Comparison of ENCODE assay signal across 10 cellular contexts in genomic region chr1:231161711-231162299, GRCh38. TPM values are rescaled to one million over a fixed set of nuclear protein-coding genes. Genes with fewer than 3 reads are reported as not detected.
DNase-seq lines count a peak whose midpoint lies in the region; FAIRE-seq and TF ChIP-seq lines count a peak whose summit lies in the region.
"Had no signal": no experiment of that assay in that cellular context is flagged by ENCODE, and none has a peak within 500 bp of the region (broad histone marks: within the 10 kb centered on the region; RNA-seq: fewer than 3 reads in every experiment).

TRIM67 (plus strand) TSS chr1:231162058; CDS start chr1:231162970, 912 bp downstream.

- TF ChIP-seq EP300 in H1 (IDR thresholded peaks at IDR 0.05; ENCODE audit: borderline replicate concordance in 1 of 2, low read depth in 2 of 2, low read length in 2 of 2): peak in 1 of 2 experiments; percentile 4; a peak in 1 of 3 replicates

- H3K79me2 ChIP-seq in H1 (ENCODE audit: control insufficient read depth in 1 of 2, insufficient read depth in 2 of 2, low read length in 2 of 2): no peaks in the 10 kb centered on the region

- no peak within 1 kb of the TSS for H2BK5ac ChIP-seq in H1 (ENCODE audit: low read depth, low read length)

- DNase-seq in GM13977 (ENCODE audit: low spot score): peak; percentile 62
- DNase-seq in NCI-H510A (lab: John Stamatoyannopoulos, UW): peak; percentile 73
- peak in 1 of 2 experiments; percentile 54 for DNase-seq in H1 (ENCODE audit: low read depth in 1 of 2, low spot score in 2 of 2)
- no peak for DNase-seq in activated CD4-positive, CD25-positive, alpha-beta regulatory T cell treated with anti-CD3 and anti-CD28 coated beads, Interleukin-2, amount 50 U/mL, for 72 hours
- DNase-seq in CD14-positive monocyte (ENCODE audit: low spot score): no peak
- DNase-seq in NK-92 treated with Interleukin-12 subunit alpha and Interleukin-12 subunit beta, amount 100 ng/mL, for 24 hours (lab: John Stamatoyannopoulos, UW): no peak
- no peak for DNase-seq in T-helper 1 cell

- intact Hi-C loops in CD14-positive monocyte (cut with micrococcal nuclease): no loop called here

- H3K9ac ChIP-seq in H1 (replicated peaks in 1 of 4; ENCODE audit: extremely low read depth in 1 of 4, low read depth in 3 of 4, low read length in 3 of 4): no peak within 1 kb of the TSS

- in situ Hi-C loops in GM13977 (cut with MboI; ENCODE audit: low pct_unique_long_range_greater_than_20kb, low sequenced_read_pairs, unreplicated experiment): no loop called here

- no peak within 1 kb of the TSS for H3K23ac ChIP-seq in H1 (ENCODE audit: insufficient read length)

- POLR2A ChIA-PET in H1 (lab: Charles Lee; ENCODE audit: partially characterized antibody): interaction anchor here (1.3 kb wide), 1 partner anchor 184 kb away, joined by 3 read pairs; no protein-coding TSS in a partner anchor

- H4K8ac ChIP-seq in H1 (ENCODE audit: extremely low read depth, insufficient read depth, low read length): no peak within 1 kb of the TSS; the same call in 1 of the 2 replicates

- peaks cover 3 to 12% of the 10 kb centered on the region in 2 experiments for H4K20me1 ChIP-seq in H1 (replicated peaks in 1 of 2; ENCODE audit: control insufficient read depth in 1 of 2, insufficient read depth in 2 of 2, low read length in 2 of 2)

- no peak for TF ChIP-seq POLR2A in H1 (IDR thresholded peaks at IDR 0.05; ENCODE audit: control extremely low read depth in 1 of 2, low read depth in 2 of 2, low read length in 2 of 2)

- H2AK5ac ChIP-seq in H1 (ENCODE audit: low read depth, low read length): no peak within 1 kb of the TSS

- H2BK15ac ChIP-seq in H1 (ENCODE audit: low read length): no peak within 1 kb of the TSS

- no peak within 1 kb of the TSS for H3K4ac ChIP-seq in H1 (replicated peaks; ENCODE audit: insufficient read length, low read depth, low read length)

- H3K4me3 ChIP-seq in H1 (ENCODE audit: extremely low read depth in 1 of 4, insufficient read depth in 2 of 4, low read depth in 3 of 4, low read length in 4 of 4): peak within 1 kb of the TSS; percentile 29 to 60 (median 54)

- CTCF ChIA-PET in H1 (lab: Charles Lee; ENCODE audit: partially characterized antibody): interaction anchor here (1.0 to 2.0 kb wide), 5 partner anchors 9 to 55 kb away, joined by 3 to 12 read pairs (median 4); no protein-coding TSS in a partner anchor

- peaks cover 48 to 79% (median 63%) of the 10 kb centered on the region in 4 experiments for H3K27me3 ChIP-seq in H1 (replicated peaks in 1 of 4; ENCODE audit: control insufficient read depth in 3 of 4, extremely low read depth in 1 of 4, insufficient read depth in 3 of 4, low read length in 3 of 4)

- peaks cover 13% of the 10 kb centered on the region; the same call in 1 of the 2 replicates for H3K23me2 ChIP-seq in H1 (ENCODE audit: low read depth, low read length)

- TF ChIP-seq CTCF in GM13977 (IDR thresholded peaks at IDR 0.05; ENCODE audit: extremely low read depth, insufficient read depth, missing control alignments) (no peak), H1 (IDR thresholded peaks at IDR 0.05; ENCODE audit: control extremely low read depth in 1 of 3, insufficient read depth in 1 of 3, low read depth in 1 of 3, low read length in 3 of 3) (no peak), nephron (IDR thresholded peaks at IDR 0.05; ENCODE audit: unreplicated experiment in 3 of 3) (no peak), CD14-positive monocyte (IDR thresholded peaks at IDR 0.05) (no peak)

- H3K4me1 Mint-ChIP-seq in nephron: no peaks in the 10 kb centered on the region
- H3K4me1 Mint-ChIP-seq in CD14-positive monocyte: peaks cover 4% of the 10 kb centered on the region

- H3K56ac ChIP-seq in H1 (replicated peaks; ENCODE audit: insufficient read length, low read depth, low read length): no peak within 1 kb of the TSS

- H3K4me2 ChIP-seq in H1 (ENCODE audit: insufficient read depth in 1 of 2, low read depth in 2 of 2, low read length in 2 of 2): peak within 1 kb of the TSS; percentile 81 to 88

- H3K14ac ChIP-seq in H1 (ENCODE audit: insufficient read length): no peak within 1 kb of the TSS

- 3% methylated on average over 13 of the region's 41 CpGs; no CpG with 5 or more reads in 1 of the 2 experiments for WGBS in H1 (ENCODE audit: extremely low coverage in 1 of 2, insufficient coverage in 1 of 2, insufficient read length in 1 of 2, insufficient replicate concordance in 2 of 2, low coverage in 1 of 2, low lambda C conversion rate in 2 of 2, missing lambda C conversion rate in 1 of 2), 2 experiments

- H3K27ac ChIP-seq in H1 (ENCODE audit: low read depth, low read length): no peak within 1 kb of the TSS
- H3K27ac ChIP-seq: thyroid gland had no signal

- H3K36me3 ChIP-seq in H1 (ENCODE audit: control insufficient read depth in 2 of 4, insufficient read depth in 4 of 4, low read length in 3 of 4): peaks cover 0 to 11% (median 0%) of the 10 kb centered on the region in 4 experiments; a peak in 1 of 8 replicates
- H3K36me3 ChIP-seq: thyroid gland had no signal

- H3K36me3 Mint-ChIP-seq in nephron (ENCODE audit: low read depth): no peaks in the 10 kb centered on the region
- H3K36me3 Mint-ChIP-seq in CD14-positive monocyte: no peaks in the 10 kb centered on the region

- H3K27me3 Mint-ChIP-seq in nephron (ENCODE audit: low read depth) (peaks cover 92% of the 10 kb centered on the region), CD14-positive monocyte (ENCODE audit: low read depth in 3 of 3) (peaks cover 79 to 96% (median 82%) of the 10 kb centered on the region in 3 donors)

- H3K9me3 ChIP-seq in H1 (ENCODE audit: insufficient read depth in 2 of 2, low read depth in 1 of 2, low read length in 1 of 2): peaks cover 0 to 10% of the 10 kb centered on the region in 2 experiments; a peak in 2 of 4 replicates
- H3K9me3 ChIP-seq: thyroid gland had no signal

- H3K4me1 ChIP-seq in H1 (replicated peaks in 1 of 4; ENCODE audit: control insufficient read depth in 3 of 4, insufficient read depth in 4 of 4, low read length in 3 of 4): peaks cover 0 to 8% (median 3%) of the 10 kb centered on the region in 4 experiments; a peak in 4 of 7 replicates

- H3K18ac ChIP-seq in H1 (ENCODE audit: extremely low read depth, low read length): no peak within 1 kb of the TSS

- no peaks in the 10 kb centered on the region for H3K9me3 Mint-ChIP-seq in nephron
- peaks cover 0 to 19% (median 3%) of the 10 kb centered on the region in 7 donors for H3K9me3 Mint-ChIP-seq in CD14-positive monocyte

- no peak within 1 kb of the TSS for H2BK120ac ChIP-seq in H1 (replicated peaks; ENCODE audit: low read depth, low read length)

- H3K27ac Mint-ChIP-seq in nephron: no peak within 1 kb of the TSS
- no peak within 1 kb of the TSS for H3K27ac Mint-ChIP-seq in CD14-positive monocyte

- no peak within 1 kb of the TSS for H2AFZ ChIP-seq in H1 (ENCODE audit: low read length)

- no peak within 1 kb of the TSS for H2BK20ac ChIP-seq in H1 (ENCODE audit: low read length)

- no peak within 1 kb of the TSS for H4K91ac ChIP-seq in H1 (replicated peaks; ENCODE audit: insufficient read length, low read length)

- H3K79me1 ChIP-seq in H1 (ENCODE audit: low read depth, low read length): no peaks in the 10 kb centered on the region

- H3K4me3 Mint-ChIP-seq in nephron (peak within 1 kb of the TSS; percentile 74 to 80 (median 79)), CD14-positive monocyte (peak within 1 kb of the TSS in 1 of 2 donors; percentile 57)

- no peak for FAIRE-seq in H1 (lab: Jason Lieb, UNC)
- FAIRE-seq: endometrium had no signal

- H2BK12ac ChIP-seq in H1 (ENCODE audit: low read depth, low read length): no peak within 1 kb of the TSS

- no peak for TF ChIP-seq RAD21 in H1 (IDR thresholded peaks at IDR 0.05 in 1 of 2, conservative IDR thresholded peaks at IDR 0.05 in 1 of 2; ENCODE audit: low read depth in 2 of 2, low read length in 2 of 2)

- H4K5ac ChIP-seq in H1 (ENCODE audit: insufficient read length, low read depth, low read length): no peak within 1 kb of the TSS

TF ChIP-seq in H1, 55 proteins besides CTCF, POLR2A, EP300 and RAD21:
- no peak for TF ChIP-seq SP4 (IDR thresholded peaks at IDR 0.05; ENCODE audit: low read length)

RNA-seq across cellular contexts. Expression of gene TRIM67, which starts in this region (rescaled TPM):
- total RNA-seq in H1 (2021; fragmentation: NEBNext Ultra II Directional; extraction: Animal tissue kit (Norgen Biotek cat#: 25700)): not detected in 2 replicates
- polyA plus RNA-seq in H1 (2011; rRNA removed): under 0.01 TPM in 1 of 2 replicates, not detected in the other
- under 0.01 TPM for polyA plus RNA-seq in H1 (2011; cell fraction: cytosol; rRNA removed)
- polyA plus RNA-seq in H1 (2011; cell fraction: nucleus; rRNA removed): 0.03 TPM
- not detected in 4 replicates for polyA plus RNA-seq in H1 (2012, experiment 1 of 2)
- polyA plus RNA-seq in H1 (2012, experiment 2 of 2): not detected
- not detected for polyA plus RNA-seq in H1 (2013, experiment 1 of 2)
- polyA plus RNA-seq in H1 (2013, experiment 2 of 2): not detected
- polyA minus RNA-seq in H1 (2011; rRNA and poly(A)+ RNA removed): not detected in 2 replicates
- polyA minus RNA-seq in H1 (2011; cell fraction: cytosol; rRNA and poly(A)+ RNA removed): not detected
- polyA minus RNA-seq in H1 (2011; cell fraction: nucleus; rRNA and poly(A)+ RNA removed): not detected
- not detected for polyA plus RNA-seq in CD14-positive monocyte
- total RNA-seq: thyroid gland had no signal

Comparison
In these comparisons a context has a peak if more than half of its experiments do, and no peak if none do; other contexts are left out.
1. DNase-seq: peak in GM13977 (single experiment) and NCI-H510A (single experiment); none in activated CD4-positive, CD25-positive, alpha-beta regulatory T cell treated with anti-CD3 and anti-CD28 coated beads, Interleukin-2, amount 50 U/mL, for 72 hours (single experiment), CD14-positive monocyte (single experiment), NK-92 treated with Interleukin-12 subunit alpha and Interleukin-12 subunit beta, amount 100 ng/mL, for 24 hours (single experiment) and T-helper 1 cell (0 of 5).